15 cellular contexts compared by ENCODE assay signal in genomic region chr6:106783631-106784566, GRCh38.
A peak's percentile ranks its signal among the peaks of the same experiment; 100 is the strongest.
DNase-seq lines count a peak whose midpoint lies in the region; ATAC-seq and TF ChIP-seq lines count a peak whose summit lies in the region.
"Had no signal": no experiment of that assay in that cellular context is flagged by ENCODE, and none has a peak within 500 bp of the region (broad histone marks: within the 10 kb centered on the region; RNA-seq: fewer than 3 reads in every experiment).

No MANE protein-coding gene starts in this region.

- peak; percentile 30 for DNase-seq in AG20443 (ENCODE audit: low spot score)
- peak; percentile 77 for DNase-seq in M059J (ENCODE audit: low read depth)
- DNase-seq in epithelial cell of esophagus (ENCODE audit: low read depth), result peak; percentile 88
- peak; percentile 24 for DNase-seq in mesenchymal stem cell
- DNase-seq in NOMO-1 treated with dmso at 0.1 percent for 144 hours (lab: John Stamatoyannopoulos, UW; ENCODE audit: unreplicated experiment), result no peak
- no peak for DNase-seq in T-cell
- no peak for DNase-seq in GM19240 (ENCODE audit: insufficient read length, low spot score)
- no peak for DNase-seq in spleen
- DNase-seq: activated CD4-positive, alpha-beta memory T cell treated with anti-CD3 and anti-CD28 coated beads, Interleukin-2, amount 10 ng/mL, durations not matched to agents 7 days and 5 days; cerebellar nuclear complex; endodermal cell; mucosa of descending colon; NCI-H345; stimulated activated naive CD4-positive, alpha-beta T cell; upper lobe of right lung had no signal

- no peak overlapping the region for H3K9ac ChIP-seq in mesenchymal stem cell (ENCODE audit: low read length)

- peaks cover 17 to 24% of the 10 kb centered on the region in 2 donors for H3K27me3 Mint-ChIP-seq in T-cell

- H2AK5ac ChIP-seq in mesenchymal stem cell (ENCODE audit: low read length, severe bottlenecking), result no peak overlapping the region

- H3K79me1 ChIP-seq in mesenchymal stem cell (replicated peaks; ENCODE audit: low read length, poor library complexity, severe bottlenecking), result no peaks in the 10 kb centered on the region

- no peak for ATAC-seq in T-cell (replicated peaks in 1 of 4)
- ATAC-seq: upper lobe of right lung had no signal

- H3K36me3 Mint-ChIP-seq in T-cell, result no peaks in the 10 kb centered on the region

- H2BK120ac ChIP-seq in mesenchymal stem cell (ENCODE audit: low read depth, low read length), result no peak overlapping the region

- no peak overlapping the region for H4K8ac ChIP-seq in mesenchymal stem cell (ENCODE audit: low read length)

- H3K18ac ChIP-seq in mesenchymal stem cell (ENCODE audit: low read depth in 1 of 2, low read length in 2 of 2), result no peak overlapping the region

- peaks cover 6 to 23% (median 8%) of the 10 kb centered on the region in 3 donors for H3K9me3 Mint-ChIP-seq in T-cell

- no peaks in the 10 kb centered on the region for H3K4me1 Mint-ChIP-seq in T-cell
- H3K4me1 Mint-ChIP-seq: activated CD4-positive, alpha-beta memory T cell treated with anti-CD3 and anti-CD28 coated beads, Interleukin-2, amount 10 ng/mL, durations not matched to agents 7 days and 5 days; endodermal cell had no signal

- H2BK12ac ChIP-seq in mesenchymal stem cell (ENCODE audit: low read length in 2 of 2), result no peak overlapping the region

- H3K4me3 Mint-ChIP-seq in T-cell, result no peak overlapping the region
- H3K4me3 Mint-ChIP-seq: activated CD4-positive, alpha-beta memory T cell treated with anti-CD3 and anti-CD28 coated beads, Interleukin-2, amount 10 ng/mL, durations not matched to agents 7 days and 5 days; endodermal cell had no signal

- H2BK5ac ChIP-seq in mesenchymal stem cell (ENCODE audit: low read depth, low read length, poor library complexity, severe bottlenecking), result no peak overlapping the region

- CTCF ChIA-PET in T-cell (lab: Charles Lee), result no interaction called here

- POLR2A ChIA-PET in T-cell (lab: Charles Lee), result no interaction called here

- peaks cover 4% of the 10 kb centered on the region for H3K9me3 ChIP-seq in mesenchymal stem cell (ENCODE audit: control insufficient read depth, low read length)
- peaks cover 0 to 22% (median 17%) of the 10 kb centered on the region in 8 donors for H3K9me3 ChIP-seq in spleen
- H3K9me3 ChIP-seq: upper lobe of right lung had no signal

- no peak overlapping the region for H3K14ac ChIP-seq in mesenchymal stem cell (ENCODE audit: low read length in 2 of 2)

- H3K27ac Mint-ChIP-seq in T-cell, result no peak overlapping the region
- H3K27ac Mint-ChIP-seq: activated CD4-positive, alpha-beta memory T cell treated with anti-CD3 and anti-CD28 coated beads, Interleukin-2, amount 10 ng/mL, durations not matched to agents 7 days and 5 days; endodermal cell had no signal

- H3K27ac ChIP-seq in mesenchymal stem cell (ENCODE audit: low read length, poor library complexity, severe bottlenecking), result no peak overlapping the region
- H3K27ac ChIP-seq in spleen, result no peak overlapping the region
- H3K27ac ChIP-seq: upper lobe of right lung had no signal

- H2BK15ac ChIP-seq in mesenchymal stem cell (ENCODE audit: low read depth, poor library complexity, severe bottlenecking), result no peak overlapping the region

- TF ChIP-seq POLR2A in spleen (IDR thresholded peaks at IDR 0.05), result no peak

- H4K91ac ChIP-seq in mesenchymal stem cell (ENCODE audit: low read length), result no peak overlapping the region

- H2AFZ ChIP-seq in mesenchymal stem cell (ENCODE audit: low read depth, low read length), result no peak overlapping the region

- no peak overlapping the region for H3K4me3 ChIP-seq in epithelial cell of esophagus (ENCODE audit: low read length)
- no peak overlapping the region for H3K4me3 ChIP-seq in mesenchymal stem cell (ENCODE audit: insufficient read depth in 1 of 2, low read depth in 1 of 2, low read length in 2 of 2)
- no peak overlapping the region for H3K4me3 ChIP-seq in spleen
- H3K4me3 ChIP-seq: mucosa of descending colon, upper lobe of right lung had no signal

- H3K4me1 ChIP-seq in mesenchymal stem cell (ENCODE audit: control insufficient read depth, insufficient read depth, low read depth, low read length), result peaks cover 11% of the 10 kb centered on the region
- no peaks in the 10 kb centered on the region for H3K4me1 ChIP-seq in spleen
- H3K4me1 ChIP-seq: upper lobe of right lung had no signal

- TF ChIP-seq CTCF in epithelial cell of esophagus (IDR thresholded peaks at IDR 0.05; ENCODE audit: insufficient read depth, low read depth, low read length, missing control alignments), result no peak
- TF ChIP-seq CTCF in spleen (IDR thresholded peaks at IDR 0.05 in 8 of 11, conservative IDR thresholded peaks at IDR 0.05 in 3 of 11), result no peak

- no peak overlapping the region for H3K4me2 ChIP-seq in mesenchymal stem cell (ENCODE audit: low read length, poor library complexity, severe bottlenecking)

- no peak overlapping the region for H3K4ac ChIP-seq in mesenchymal stem cell (ENCODE audit: low read depth in 1 of 2, low read length in 2 of 2)

- H3K27me3 ChIP-seq in mesenchymal stem cell (ENCODE audit: control insufficient read depth in 1 of 2, insufficient read depth in 1 of 2, low read length in 2 of 2) (peaks cover 0 to 4% of the 10 kb centered on the region in 2 experiments), spleen (replicated peaks in 1 of 7) (peaks cover 0 to 4% (median 0%) of the 10 kb centered on the region in 7 donors)
- H3K27me3 ChIP-seq: upper lobe of right lung had no signal

- no peak overlapping the region for H3K23ac ChIP-seq in mesenchymal stem cell (ENCODE audit: low read length in 2 of 2)

- intact Hi-C loops in spleen (cut with DNase I; ENCODE audit: low total_unique reads), result no loop called here

- H3K36me3 ChIP-seq in mesenchymal stem cell (ENCODE audit: control insufficient read depth in 1 of 2, insufficient read depth in 2 of 2, low read depth in 1 of 2, low read length in 2 of 2), result no peaks in the 10 kb centered on the region
- no peaks in the 10 kb centered on the region for H3K36me3 ChIP-seq in spleen
- H3K36me3 ChIP-seq: upper lobe of right lung had no signal

- WGBS in mesenchymal stem cell, result 73% methylated on average over 3 of the region's 3 CpGs
- 76 to 88% (median 81%) methylated on average over 3 of the region's 3 CpGs for WGBS in spleen, 5 donors

Comparison
In these comparisons a context has a peak if more than half of its experiments do, and no peak if none do; other contexts are left out.
1. DNase-seq: peak in AG20443 (single experiment), M059J (single experiment), epithelial cell of esophagus (single experiment) and mesenchymal stem cell (single experiment); none in NOMO-1 treated with dmso at 0.1 percent for 144 hours (single experiment), T-cell (0 of 34), GM19240 (single experiment) and spleen (single experiment).